Comparison of ENCODE assay signal across 35 cellular contexts in the genomic region with DNA sequence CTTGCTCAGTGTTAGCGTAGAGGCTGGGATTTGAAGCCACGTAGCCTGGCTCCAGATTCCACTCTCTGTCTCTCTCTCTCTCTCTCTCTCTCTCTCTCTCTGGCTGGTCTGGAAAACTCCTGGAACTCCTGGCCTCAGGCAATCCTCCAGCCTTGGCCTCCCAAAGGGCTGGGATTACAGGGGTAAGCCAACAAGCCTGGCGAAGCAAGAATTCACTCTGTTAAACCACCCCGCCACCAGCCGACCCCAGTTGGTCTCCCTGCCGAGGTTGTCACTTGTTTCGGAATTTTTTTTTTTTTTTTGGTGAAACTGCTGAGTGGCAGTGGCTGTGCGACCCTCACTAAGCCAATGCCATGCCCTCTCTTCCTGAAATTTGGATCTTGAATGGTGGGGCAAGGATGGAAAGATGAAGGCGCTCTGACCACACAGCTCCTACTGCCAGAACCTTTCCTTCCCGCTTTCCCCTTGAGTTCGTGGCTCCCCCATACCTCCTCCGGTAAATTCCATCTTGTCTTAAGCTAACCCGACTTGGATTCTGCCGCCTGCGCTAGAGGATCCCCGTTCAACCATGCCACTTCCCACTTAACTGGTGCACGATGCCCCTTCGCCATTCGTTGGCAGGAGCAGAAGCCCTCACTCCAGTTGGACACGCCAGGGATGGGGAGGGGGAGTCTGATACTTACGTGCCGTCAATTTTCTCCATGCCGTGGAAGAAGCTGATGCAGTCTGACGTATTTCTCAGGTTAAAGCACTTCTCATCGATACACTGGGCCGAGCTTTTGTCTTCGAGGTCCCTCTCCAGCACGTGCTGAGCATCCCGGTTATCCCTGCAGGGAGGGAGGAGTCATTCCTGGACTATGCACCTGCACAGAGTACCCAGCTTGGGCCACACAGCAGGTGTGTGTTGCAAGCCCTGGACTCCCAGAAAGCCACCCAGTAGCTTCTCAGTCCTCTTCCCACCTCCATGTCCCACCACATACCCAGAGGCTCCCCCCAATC. TPM values are rescaled to one million over a fixed set of nuclear protein-coding genes. Genes with fewer than 3 reads are reported as not detected.
"Had no signal": no experiment of that assay in that cellular context is flagged by ENCODE, and none has a peak within 500 bp of the region (broad histone marks: within the 10 kb centered on the region; RNA-seq: fewer than 3 reads in every experiment).

No MANE protein-coding gene starts in this region.

- H3K27me3 ChIP-seq: brain microvascular endothelial cell, Peyer's patch had no signal

- DNase-seq: activated B cell treated with CpG ODN at 0.5 μM for 24 hours; activated CD4-positive, alpha-beta T cell treated with anti-CD3 and anti-CD28 coated beads for 4 hours; activated CD4-positive, CD25-positive, alpha-beta regulatory T cell treated with anti-CD3 and anti-CD28 coated beads, Interleukin-2, amount 50 U/mL, for 72 hours; activated CD8-positive, alpha-beta memory T cell treated with anti-CD3 and anti-CD28 coated beads, Interleukin-2, amount 50 U/mL, for 48 hours; activated CD8-positive, alpha-beta T cell treated with anti-CD3 and anti-CD28 coated beads, Interleukin-2, amount 10 ng/mL, durations not matched to agents 7 days and 5 days; activated effector memory CD4-positive, alpha-beta T cell treated with Interleukin-2 at 50 U/mL for 16 hours; activated naive CD4-positive, alpha-beta T cell treated with anti-CD3 and anti-CD28 coated beads, Interleukin-2, amount 10 ng/mL, durations not matched to agents 7 days and 5 days; activated naive CD8-positive, alpha-beta T cell treated with anti-CD3 and anti-CD28 coated beads, Interleukin-2, amount 50 U/mL, for 24 hours; activated T-cell treated with anti-CD3 and anti-CD28 coated beads, Interleukin-2, amount 50 U/mL, for 48 hours; anterior cingulate cortex; brain microvascular endothelial cell; central memory CD4-positive, alpha-beta T cell; Kasumi-1; KG1; MG63; NCI-H1092; NCI-H1417; NCI-H146; NCI-H187; NCI-H2029 treated with DMSO at 0.1 percent for 48 hours; NCI-H2107; NCI-H2171; NCI-H510A; NCI-H526; NCI-H748 treated with DMSO at 0.1 percent for 48 hours; NK-92 treated with Interleukin-12 subunit alpha and Interleukin-12 subunit beta, amount 100 ng/mL, for 24 hours; PC-3; Peyer's patch; RPMI8226; SIG-M5; SW 1271; T-helper 1 cell; T-helper 2 cell; T-helper 9 cell had no signal

- H3K27ac ChIP-seq: brain microvascular endothelial cell, Peyer's patch, VCaP had no signal

- H3K4me3 ChIP-seq: MG63, Peyer's patch had no signal

- ATAC-seq: activated CD8-positive, alpha-beta T cell treated with anti-CD3 and anti-CD28 coated beads, Interleukin-2, amount 10 ng/mL, durations not matched to agents 7 days and 5 days; activated naive CD8-positive, alpha-beta T cell treated with anti-CD3 and anti-CD28 coated beads, Interleukin-2, amount 50 U/mL, for 24 hours; PC-3 had no signal

- H3K4me1 ChIP-seq: Peyer's patch had no signal

- H3K9me3 ChIP-seq: MG63, Peyer's patch had no signal

- H3K36me3 ChIP-seq: brain microvascular endothelial cell, MG63, Peyer's patch had no signal

RNA-seq across cellular contexts. Expression of a gene that starts 13.1 kb away (rescaled TPM):
- total RNA-seq: activated B cell treated with CpG ODN at 0.5 μM for 24 hours; activated CD8-positive, alpha-beta T cell treated with anti-CD3 and anti-CD28 coated beads, Interleukin-2, amount 10 ng/mL, durations not matched to agents 7 days and 5 days; PC-3 had no signal
